14 cellular contexts compared by ENCODE assay signal in the genomic region with DNA sequence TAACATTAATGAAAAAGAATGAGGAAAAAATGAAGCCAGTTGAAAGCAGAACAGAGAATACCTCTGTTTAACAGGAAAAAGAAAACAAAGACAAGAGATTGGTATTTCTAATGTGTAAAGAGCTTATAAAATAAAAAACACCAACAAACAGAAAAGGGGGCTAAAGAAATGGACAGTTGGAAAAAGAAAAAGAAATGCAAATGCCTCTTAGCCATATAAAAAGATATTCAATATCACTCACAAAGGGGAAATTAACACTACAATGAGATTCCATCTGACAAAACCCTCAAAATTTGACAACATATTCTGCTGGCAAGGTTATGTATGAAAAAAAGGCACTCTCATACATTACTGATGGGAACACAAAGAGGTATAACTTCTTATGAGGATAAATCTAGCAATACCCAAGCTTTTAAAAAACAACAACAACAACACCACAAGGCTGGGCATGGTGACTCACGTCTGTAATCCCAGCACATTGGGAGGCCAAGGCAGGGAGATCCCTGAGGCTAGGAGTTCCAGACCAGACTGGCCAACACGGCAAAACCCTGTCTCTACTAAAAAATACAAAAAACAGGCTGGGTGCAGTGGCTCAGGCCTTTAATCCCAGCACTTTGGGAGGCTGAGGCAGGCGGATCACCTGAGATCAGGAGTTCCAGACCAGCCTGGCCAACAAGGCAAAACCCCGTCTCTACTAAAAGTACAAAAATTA.
DNase-seq lines count a peak whose midpoint lies in the region; ATAC-seq and TF ChIP-seq lines count a peak whose summit lies in the region.
"Had no signal": no experiment of that assay in that cellular context is flagged by ENCODE, and none has a peak within 500 bp of the region (broad histone marks: within the 10 kb centered on the region; RNA-seq: fewer than 3 reads in every experiment).

No MANE protein-coding gene starts in this region.

- no peak for DNase-seq in activated naive CD8-positive, alpha-beta T cell treated with anti-CD3 and anti-CD28 coated beads for 36 hours
- no peak for DNase-seq in foreskin keratinocyte
- DNase-seq in 8988T: no peak
- no peak for DNase-seq in NCI-H510A treated with DMSO at 0.1 percent for 48 hours (lab: John Stamatoyannopoulos, UW)
- DNase-seq in DMS79 (lab: John Stamatoyannopoulos, UW): no peak
- DNase-seq: NCI-H1092 treated with DMSO at 0.1 percent for 48 hours, NCI-H748 treated with DMSO at 0.1 percent for 48 hours, SHP77 had no signal

- no peaks in the 10 kb centered on the region for H3K27me3 ChIP-seq in foreskin keratinocyte

- peaks cover 26% of the 10 kb centered on the region for H3K4me1 ChIP-seq in foreskin keratinocyte

- H3K27me3 Mint-ChIP-seq in activated naive CD8-positive, alpha-beta T cell: no peaks in the 10 kb centered on the region
- H3K27me3 Mint-ChIP-seq in activated naive CD8-positive, alpha-beta T cell treated with anti-CD3 and anti-CD28 coated beads for 36 hours: no peaks in the 10 kb centered on the region
- no peaks in the 10 kb centered on the region for H3K27me3 Mint-ChIP-seq in IgD-negative memory B cell
- H3K27me3 Mint-ChIP-seq: B cell had no signal

- ATAC-seq in foreskin keratinocyte: no peak
- no peak for ATAC-seq in HG03469 (IDR thresholded peaks at IDR 0.05; ENCODE audit: unreplicated experiment)

- TF ChIP-seq CTCF in foreskin keratinocyte (conservative IDR thresholded peaks at IDR 0.05): no peak

- peak overlapping the region; percentile 11 for H3K27ac Mint-ChIP-seq in activated naive CD8-positive, alpha-beta T cell
- no peak overlapping the region for H3K27ac Mint-ChIP-seq in activated naive CD8-positive, alpha-beta T cell treated with anti-CD3 and anti-CD28 coated beads for 36 hours
- H3K27ac Mint-ChIP-seq in IgD-negative memory B cell: peak overlapping the region in 2 of 3 donors; percentile 7 to 82
- H3K27ac Mint-ChIP-seq: B cell had no signal

- no peak overlapping the region for H3K4me3 Mint-ChIP-seq in activated naive CD8-positive, alpha-beta T cell
- H3K4me3 Mint-ChIP-seq in activated naive CD8-positive, alpha-beta T cell treated with anti-CD3 and anti-CD28 coated beads for 36 hours: no peak overlapping the region
- H3K4me3 Mint-ChIP-seq in IgD-negative memory B cell: no peak overlapping the region
- H3K4me3 Mint-ChIP-seq: B cell had no signal

- peaks cover 41% of the 10 kb centered on the region for H3K4me1 Mint-ChIP-seq in activated naive CD8-positive, alpha-beta T cell (ENCODE audit: low read depth)
- peaks cover 36% of the 10 kb centered on the region for H3K4me1 Mint-ChIP-seq in activated naive CD8-positive, alpha-beta T cell treated with anti-CD3 and anti-CD28 coated beads for 36 hours
- peaks cover 11 to 17% (median 13%) of the 10 kb centered on the region in 3 donors for H3K4me1 Mint-ChIP-seq in IgD-negative memory B cell

- H3K9me3 Mint-ChIP-seq in activated naive CD8-positive, alpha-beta T cell (ENCODE audit: low read depth): no peaks in the 10 kb centered on the region
- no peaks in the 10 kb centered on the region for H3K9me3 Mint-ChIP-seq in activated naive CD8-positive, alpha-beta T cell treated with anti-CD3 and anti-CD28 coated beads for 36 hours
- H3K9me3 Mint-ChIP-seq in IgD-negative memory B cell: no peaks in the 10 kb centered on the region

- peak overlapping the region; percentile 26 for H3K27ac ChIP-seq in foreskin keratinocyte
- H3K27ac ChIP-seq: 22Rv1, SK-N-MC had no signal

- peaks cover 4% of the 10 kb centered on the region for H3K36me3 Mint-ChIP-seq in activated naive CD8-positive, alpha-beta T cell
- H3K36me3 Mint-ChIP-seq in activated naive CD8-positive, alpha-beta T cell treated with anti-CD3 and anti-CD28 coated beads for 36 hours: peaks cover 19% of the 10 kb centered on the region
- H3K36me3 Mint-ChIP-seq in IgD-negative memory B cell: peaks cover 12% of the 10 kb centered on the region
